Comparison of ENCODE assay signal across 9 cellular contexts in the genomic region with DNA sequence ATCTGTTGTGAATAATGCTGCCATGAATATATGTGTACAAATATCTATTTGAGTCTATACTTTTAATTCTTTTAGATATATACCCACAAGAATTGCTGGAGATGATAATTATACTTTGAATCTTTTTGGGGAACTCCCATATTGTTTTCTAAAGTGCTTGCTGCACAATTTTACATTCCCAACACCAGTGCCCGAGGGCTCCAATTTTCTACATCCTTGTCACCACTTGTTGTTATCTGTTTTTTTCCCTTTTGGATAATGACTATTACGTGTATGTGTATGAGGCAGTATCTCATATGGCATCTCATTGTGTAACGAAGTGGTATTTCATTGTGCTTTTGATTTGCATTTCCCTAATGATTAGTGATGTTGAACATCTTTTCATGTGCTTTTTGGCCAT.
"Had no signal": no experiment of that assay in that cellular context is flagged by ENCODE, and none has a peak within 500 bp of the region (broad histone marks: within the 10 kb centered on the region; RNA-seq: fewer than 3 reads in every experiment).

No MANE protein-coding gene starts in this region.

- H3K4me1 ChIP-seq: HAP-1 had no signal

- H3K4me2 ChIP-seq: GM23338 had no signal

- DNase-seq: GM23248, GOT3, H7, H9, HCEC 1CT, HFFc6 had no signal

- H3K4me3 ChIP-seq: GM23248, GM23338, HAP-1 had no signal

- ATAC-seq: GM23338, HCT116 had no signal

- H3K9me3 ChIP-seq: HAP-1 had no signal

- H3K27ac ChIP-seq: GM23248 had no signal

- H3K36me3 ChIP-seq: HAP-1 had no signal

- H2AFZ ChIP-seq: GM23248, GM23338 had no signal

- H3K9ac ChIP-seq: GM23248 had no signal
